19 cellular contexts compared by ENCODE assay signal in genomic region chr18:51183372-51184091, GRCh38. TPM values are rescaled to one million over a fixed set of nuclear protein-coding genes. Genes with fewer than 3 reads are reported as not detected.
DNase-seq lines count a peak whose midpoint lies in the region; ATAC-seq and TF ChIP-seq lines count a peak whose summit lies in the region.
"Had no signal": no experiment of that assay in that cellular context is flagged by ENCODE, and none has a peak within 500 bp of the region (broad histone marks: within the 10 kb centered on the region; RNA-seq: fewer than 3 reads in every experiment).

No MANE protein-coding gene starts in this region.

- H3K4me3 Mint-ChIP-seq in activated CD4-positive, alpha-beta T cell treated with anti-CD3 and anti-CD28 coated beads, Interleukin-2, amount 10 ng/mL, durations not matched to agents 24 days and 14 days, result no peak overlapping the region
- H3K4me3 Mint-ChIP-seq in activated CD4-positive, alpha-beta T cell treated with anti-CD3 and anti-CD28 coated beads, Interleukin-2, amount 10 ng/mL, durations not matched to agents 7 days and 5 days, result no peak overlapping the region
- H3K4me3 Mint-ChIP-seq in CD4-positive, alpha-beta T cell, result no peak overlapping the region
- H3K4me3 Mint-ChIP-seq in activated T-helper 17 cell treated with anti-CD3 and anti-CD28 coated beads, Interleukin-2, amount 50 U/mL, for 72 hours, result no peak overlapping the region
- no peak overlapping the region for H3K4me3 Mint-ChIP-seq in memory B cell

- ATAC-seq in CD4-positive, alpha-beta T cell (ENCODE audit: poor library complexity), result no peak
- ATAC-seq in activated T-helper 17 cell treated with anti-CD3 and anti-CD28 coated beads, Interleukin-2, amount 50 U/mL, for 72 hours (replicated peaks), result no peak
- no peak for ATAC-seq in memory B cell (ENCODE audit: low read depth)
- ATAC-seq: PC-3 had no signal

- no peak for DNase-seq in activated CD4-positive, alpha-beta T cell treated with anti-CD3 and anti-CD28 coated beads, Interleukin-2, amount 10 ng/mL, durations not matched to agents 24 days and 14 days
- DNase-seq in activated CD4-positive, alpha-beta T cell treated with anti-CD3 and anti-CD28 coated beads, Interleukin-2, amount 10 ng/mL, durations not matched to agents 7 days and 5 days, result no peak
- DNase-seq in CD4-positive, alpha-beta T cell, result no peak
- DNase-seq in memory B cell (ENCODE audit: low spot score in 2 of 2) (no peak), GM13976 (ENCODE audit: low spot score) (no peak), vagina (ENCODE audit: extremely low spot score in 2 of 2) (no peak)
- DNase-seq in stimulated activated CD4-positive, alpha-beta T cell treated with anti-CD3 and anti-CD28 coated beads, Interleukin-1b, Interleukin-23, amount 100 ng/mL, for 48 hours, result no peak
- DNase-seq: 8988T, DMS 273 treated with DMSO at 0.1 percent for 48 hours, EL, KG1, MG63, NCI-H1092 treated with DMSO at 0.1 percent for 48 hours, NCI-H1694 treated with DMSO at 0.1 percent for 48 hours, NCI-H345, NCI-H69, PC-3 had no signal

- POLR2A ChIA-PET in activated CD4-positive, alpha-beta T cell treated with anti-CD3 and anti-CD28 coated beads, Interleukin-2, amount 10 ng/mL, durations not matched to agents 7 days and 5 days (lab: Charles Lee), result interaction anchor here (0.6 to 0.7 kb wide), 2 partner anchors 11 to 17 kb away, joined by 3 read pairs; no protein-coding TSS in a partner anchor
- POLR2A ChIA-PET in CD4-positive, alpha-beta T cell (lab: Charles Lee), result interaction anchor here (1.0 to 4.9 kb wide), 3 partner anchors 14 to 153 kb away, joined by 3 to 34 read pairs (median 9); partner anchors contain the start of genes MEX3C and SMAD4

- no peak for TF ChIP-seq POLR2A in vagina (IDR thresholded peaks at IDR 0.05)

- H3K36me3 ChIP-seq in vagina, result no peaks in the 10 kb centered on the region
- H3K36me3 ChIP-seq: MG63 had no signal

- in situ Hi-C loops in GM13976 (cut with MboI; ENCODE audit: low sequenced_read_pairs, unreplicated experiment), result no loop called here

- no peaks in the 10 kb centered on the region for H3K27me3 Mint-ChIP-seq in activated CD4-positive, alpha-beta T cell treated with anti-CD3 and anti-CD28 coated beads, Interleukin-2, amount 10 ng/mL, durations not matched to agents 24 days and 14 days
- no peaks in the 10 kb centered on the region for H3K27me3 Mint-ChIP-seq in activated CD4-positive, alpha-beta T cell treated with anti-CD3 and anti-CD28 coated beads, Interleukin-2, amount 10 ng/mL, durations not matched to agents 7 days and 5 days
- H3K27me3 Mint-ChIP-seq in CD4-positive, alpha-beta T cell, result no peaks in the 10 kb centered on the region
- no peaks in the 10 kb centered on the region for H3K27me3 Mint-ChIP-seq in activated T-helper 17 cell treated with anti-CD3 and anti-CD28 coated beads, Interleukin-2, amount 50 U/mL, for 72 hours
- no peaks in the 10 kb centered on the region for H3K27me3 Mint-ChIP-seq in memory B cell

- H3K9me3 Mint-ChIP-seq in activated CD4-positive, alpha-beta T cell treated with anti-CD3 and anti-CD28 coated beads, Interleukin-2, amount 10 ng/mL, durations not matched to agents 24 days and 14 days, result no peaks in the 10 kb centered on the region
- no peaks in the 10 kb centered on the region for H3K9me3 Mint-ChIP-seq in activated CD4-positive, alpha-beta T cell treated with anti-CD3 and anti-CD28 coated beads, Interleukin-2, amount 10 ng/mL, durations not matched to agents 7 days and 5 days
- H3K9me3 Mint-ChIP-seq in CD4-positive, alpha-beta T cell, result no peaks in the 10 kb centered on the region
- H3K9me3 Mint-ChIP-seq in activated T-helper 17 cell treated with anti-CD3 and anti-CD28 coated beads, Interleukin-2, amount 50 U/mL, for 72 hours, result no peaks in the 10 kb centered on the region
- no peaks in the 10 kb centered on the region for H3K9me3 Mint-ChIP-seq in memory B cell

- no peak overlapping the region for H3K4me3 ChIP-seq in vagina
- H3K4me3 ChIP-seq: BLaER1, MG63 had no signal

- CTCF ChIA-PET in activated CD4-positive, alpha-beta T cell treated with anti-CD3 and anti-CD28 coated beads, Interleukin-2, amount 10 ng/mL, durations not matched to agents 7 days and 5 days (lab: Charles Lee), result interaction anchor here (4.9 kb wide), 1 partner anchor 13 kb away, joined by 24 read pairs; the partner anchor contains the start of gene MEX3C
- CTCF ChIA-PET in CD4-positive, alpha-beta T cell (lab: Charles Lee), result interaction anchor here (1.0 kb wide), 1 partner anchor 11 kb away, joined by 3 read pairs; no protein-coding TSS in a partner anchor

- H3K27ac Mint-ChIP-seq in activated CD4-positive, alpha-beta T cell treated with anti-CD3 and anti-CD28 coated beads, Interleukin-2, amount 10 ng/mL, durations not matched to agents 24 days and 14 days, result peak overlapping the region; percentile 66
- no peak overlapping the region for H3K27ac Mint-ChIP-seq in activated CD4-positive, alpha-beta T cell treated with anti-CD3 and anti-CD28 coated beads, Interleukin-2, amount 10 ng/mL, durations not matched to agents 7 days and 5 days
- peak overlapping the region; percentile 17 for H3K27ac Mint-ChIP-seq in CD4-positive, alpha-beta T cell
- H3K27ac Mint-ChIP-seq in activated T-helper 17 cell treated with anti-CD3 and anti-CD28 coated beads, Interleukin-2, amount 50 U/mL, for 72 hours, result peak overlapping the region; percentile 7
- H3K27ac Mint-ChIP-seq in memory B cell, result peak overlapping the region; percentile 20

- H3K9me3 ChIP-seq in CD4-positive, alpha-beta T cell (ENCODE audit: control insufficient read depth, low read length), result no peaks in the 10 kb centered on the region
- no peaks in the 10 kb centered on the region for H3K9me3 ChIP-seq in vagina
- H3K9me3 ChIP-seq: BLaER1, MG63 had no signal

- intact Hi-C loops in activated CD4-positive, alpha-beta T cell treated with anti-CD3 and anti-CD28 coated beads, Interleukin-2, amount 10 ng/mL, durations not matched to agents 24 days and 14 days (cut with micrococcal nuclease), result no loop called here
- intact Hi-C loops in CD4-positive, alpha-beta T cell (cut with DNase I, micrococcal nuclease), result no loop called here
- intact Hi-C loops in vagina (cut with DNase I), result no loop called here

- TF ChIP-seq CTCF in CD4-positive, alpha-beta T cell (IDR thresholded peaks at IDR 0.05), result no peak
- TF ChIP-seq CTCF in GM13976 (IDR thresholded peaks at IDR 0.05; ENCODE audit: borderline replicate concordance, control extremely low read depth, extremely low read depth, insufficient read depth, missing control alignments), result no peak
- TF ChIP-seq CTCF in vagina (IDR thresholded peaks at IDR 0.05), result no peak

- no peak overlapping the region for H3K27ac ChIP-seq in CD4-positive, alpha-beta T cell (ENCODE audit: low read depth, low read length)
- no peak overlapping the region for H3K27ac ChIP-seq in vagina
- H3K27ac ChIP-seq: BLaER1 had no signal

- peaks cover 46% of the 10 kb centered on the region for H3K4me1 Mint-ChIP-seq in activated CD4-positive, alpha-beta T cell treated with anti-CD3 and anti-CD28 coated beads, Interleukin-2, amount 10 ng/mL, durations not matched to agents 24 days and 14 days
- H3K4me1 Mint-ChIP-seq in activated CD4-positive, alpha-beta T cell treated with anti-CD3 and anti-CD28 coated beads, Interleukin-2, amount 10 ng/mL, durations not matched to agents 7 days and 5 days, result peaks cover 47% of the 10 kb centered on the region
- H3K4me1 Mint-ChIP-seq in CD4-positive, alpha-beta T cell (ENCODE audit: low read depth), result peaks cover 75% of the 10 kb centered on the region
- H3K4me1 Mint-ChIP-seq in activated T-helper 17 cell treated with anti-CD3 and anti-CD28 coated beads, Interleukin-2, amount 50 U/mL, for 72 hours, result peaks cover 43% of the 10 kb centered on the region
- H3K4me1 Mint-ChIP-seq in memory B cell, result peaks cover 42% of the 10 kb centered on the region

- peaks cover 34% of the 10 kb centered on the region for H3K36me3 Mint-ChIP-seq in activated CD4-positive, alpha-beta T cell treated with anti-CD3 and anti-CD28 coated beads, Interleukin-2, amount 10 ng/mL, durations not matched to agents 24 days and 14 days (ENCODE audit: low read depth)
- peaks cover 41% of the 10 kb centered on the region for H3K36me3 Mint-ChIP-seq in activated CD4-positive, alpha-beta T cell treated with anti-CD3 and anti-CD28 coated beads, Interleukin-2, amount 10 ng/mL, durations not matched to agents 7 days and 5 days (ENCODE audit: low read depth)
- peaks cover 51% of the 10 kb centered on the region for H3K36me3 Mint-ChIP-seq in CD4-positive, alpha-beta T cell (ENCODE audit: low read depth)
- peaks cover 45% of the 10 kb centered on the region for H3K36me3 Mint-ChIP-seq in activated T-helper 17 cell treated with anti-CD3 and anti-CD28 coated beads, Interleukin-2, amount 50 U/mL, for 72 hours (ENCODE audit: low read depth)
- H3K36me3 Mint-ChIP-seq in memory B cell, result peaks cover 18% of the 10 kb centered on the region

- peaks cover 23% of the 10 kb centered on the region for H3K4me1 ChIP-seq in vagina

- no peaks in the 10 kb centered on the region for H3K27me3 ChIP-seq in CD4-positive, alpha-beta T cell (ENCODE audit: control insufficient read depth, insufficient read depth, low read length)
- no peaks in the 10 kb centered on the region for H3K27me3 ChIP-seq in vagina
- H3K27me3 ChIP-seq: BLaER1, MG63 had no signal

RNA-seq across cellular contexts. Expression of gene MEX3C, which starts 13.9 kb away (rescaled TPM):
- total RNA-seq in activated CD4-positive, alpha-beta T cell treated with anti-CD3 and anti-CD28 coated beads, Interleukin-2, amount 10 ng/mL, durations not matched to agents 24 days and 14 days, result 57.4 and 62.6 TPM in 2 replicates
- total RNA-seq in activated CD4-positive, alpha-beta T cell treated with anti-CD3 and anti-CD28 coated beads, Interleukin-2, amount 10 ng/mL, durations not matched to agents 7 days and 5 days, result 10 to 100 TPM; 49.6 to 58.2 TPM
- total RNA-seq in CD4-positive, alpha-beta T cell, result 10 to 100 TPM; 70.8 to 76.1 TPM
- total RNA-seq in activated T-helper 17 cell treated with anti-CD3 and anti-CD28 coated beads, Interleukin-2, amount 50 U/mL, for 72 hours, result 10 to 100 TPM; 46.0 to 46.9 TPM
- total RNA-seq in vagina, result 20.4 TPM
